8 cellular contexts compared by ENCODE assay signal in genomic region chr2:27051902-27052645, GRCh38. TPM values are rescaled to one million over a fixed set of nuclear protein-coding genes. Genes with fewer than 3 reads are reported as not detected.
DNase-seq lines count a peak whose midpoint lies in the region; ATAC-seq and TF ChIP-seq lines count a peak whose summit lies in the region.

No MANE protein-coding gene starts in this region.

- H2AFZ ChIP-seq in HCT116 (ENCODE audit: low read depth, low read length, poor library complexity, severe bottlenecking) (no peak overlapping the region), neuronal stem cell (ENCODE audit: low read length) (peak overlapping the region; percentile 92)

- intact Hi-C loops in HCT116 (cut with micrococcal nuclease), result no loop called here
- intact Hi-C loops in activated CD8-positive, alpha-beta T cell treated with anti-CD3 and anti-CD28 coated beads for 36 hours (cut with micrococcal nuclease), result no loop called here

- no peaks in the 10 kb centered on the region for H3K27me3 ChIP-seq in HCT116 (ENCODE audit: insufficient read depth, low read length)
- no peaks in the 10 kb centered on the region for H3K27me3 ChIP-seq in neuronal stem cell (ENCODE audit: control insufficient read depth in 3 of 3, insufficient read depth in 3 of 3, low read depth in 1 of 3, low read length in 3 of 3)

- DNase-seq in AG09309 (ENCODE audit: low read depth) (no peak), HCT116 (ENCODE audit: low read depth, low spot score) (no peak), fibroblast of the aortic adventitia (ENCODE audit: low read depth) (no peak), neuronal stem cell (ENCODE audit: low spot score) (no peak), T1000 (lab: John Stamatoyannopoulos, UW) (no peak), SK-N-DZ (ENCODE audit: low spot score) (no peak)
- peak; percentile 18 for DNase-seq in activated CD8-positive, alpha-beta T cell treated with anti-CD3 and anti-CD28 coated beads for 36 hours

- peaks cover 9% of the 10 kb centered on the region for H3K36me3 Mint-ChIP-seq in activated CD8-positive, alpha-beta T cell treated with anti-CD3 and anti-CD28 coated beads for 36 hours (ENCODE audit: low read depth)

- H3K4ac ChIP-seq in neuronal stem cell (ENCODE audit: low read length), result peak overlapping the region; percentile 70

- H3K18ac ChIP-seq in neuronal stem cell (ENCODE audit: low read length), result peak overlapping the region; percentile 94

- H2BK15ac ChIP-seq in neuronal stem cell (ENCODE audit: low read length), result peak overlapping the region; percentile 22

- H3K36me3 ChIP-seq in HCT116 (ENCODE audit: control insufficient read depth in 1 of 2, insufficient read depth in 2 of 2, low read length in 2 of 2) (peaks cover 8 to 14% of the 10 kb centered on the region in 2 experiments; a peak in 2 of 4 replicates), neuronal stem cell (replicated peaks in 1 of 2; ENCODE audit: control insufficient read depth in 2 of 2, insufficient read depth in 2 of 2, low read length in 2 of 2) (peaks cover 35 to 44% of the 10 kb centered on the region in 2 donors)

- no peak overlapping the region for H3K14ac ChIP-seq in neuronal stem cell (ENCODE audit: low read length)

- H3K4me2 ChIP-seq in HCT116 (ENCODE audit: low read length), result peak overlapping the region; percentile 100
- peak overlapping the region; percentile 80 for H3K4me2 ChIP-seq in neuronal stem cell (ENCODE audit: insufficient read depth, low read length, poor library complexity, severe bottlenecking)

- peaks cover 6% of the 10 kb centered on the region for H3K79me1 ChIP-seq in neuronal stem cell (ENCODE audit: low read depth, low read length)

- RAD21 ChIA-PET in HCT116 (lab: Charles Lee; ENCODE audit: low non-redundant PET in 1 of 2, low total read pairs in 2 of 2, uncharacterized antibody in 2 of 2, unreplicated experiment in 2 of 2), result interaction anchor here in 1 of 2 experiments (2.1 kb wide), 1 partner anchor 90 kb away, joined by 7 read pairs; no protein-coding TSS in a partner anchor

- H3K4me1 ChIP-seq in HCT116 (ENCODE audit: control insufficient read depth in 1 of 2, insufficient read depth in 2 of 2, low read length in 2 of 2), result peaks cover 11 to 25% of the 10 kb centered on the region in 2 experiments
- H3K4me1 ChIP-seq in neuronal stem cell (ENCODE audit: control insufficient read depth in 2 of 2, insufficient read depth in 1 of 2, low read depth in 1 of 2, low read length in 2 of 2), result peaks cover 5 to 7% of the 10 kb centered on the region in 2 donors

- peak overlapping the region; percentile 69 for H3K27ac ChIP-seq in HCT116 (ENCODE audit: low read depth, low read length)
- no peak overlapping the region for H3K27ac ChIP-seq in neuronal stem cell (replicated peaks; ENCODE audit: low read length)

- no peak; the same call in 1 of the 2 replicates for ATAC-seq in HCT116
- no peak for ATAC-seq in activated CD8-positive, alpha-beta T cell treated with anti-CD3 and anti-CD28 coated beads for 36 hours
- no peak for ATAC-seq in activated CD4-positive, CD25-positive, alpha-beta regulatory T cell treated with anti-CD3 and anti-CD28 coated beads, Interleukin-2, amount 50 U/mL, for 24 hours

- no CpG with 5 or more reads among the region's 24 CpGs for WGBS in neuronal stem cell (ENCODE audit: extremely low coverage in 2 of 2, insufficient read length in 2 of 2, insufficient replicate concordance in 1 of 2), 2 donors

- BruUV-seq in HCT116 (replicated peaks; lab: Mats Ljungman, UMichigan), result no TSS peak

- peak overlapping the region; percentile 98 for H3K4me3 ChIP-seq in AG09309 (ENCODE audit: control insufficient read depth, low read depth, low read length)
- H3K4me3 ChIP-seq in HCT116 (replicated peaks in 1 of 2; ENCODE audit: low read depth in 1 of 2, low read length in 2 of 2), result peak overlapping the region; percentile 88 to 94
- H3K4me3 ChIP-seq in fibroblast of the aortic adventitia (ENCODE audit: low read depth, low read length), result peak overlapping the region; percentile 87
- peak overlapping the region; percentile 82 to 95 for H3K4me3 ChIP-seq in neuronal stem cell (ENCODE audit: low read length in 2 of 2)

- no peaks in the 10 kb centered on the region for H4K20me1 ChIP-seq in HCT116 (ENCODE audit: insufficient read depth)

- no peaks in the 10 kb centered on the region for H3K9me2 ChIP-seq in HCT116 (ENCODE audit: insufficient read depth)

- no peak for TF ChIP-seq RAD21 in HCT116 (IDR thresholded peaks at IDR 0.05; ENCODE audit: low read depth)

- H3K9ac ChIP-seq in HCT116 (ENCODE audit: low read length) (peak overlapping the region; percentile 74), neuronal stem cell (ENCODE audit: low read depth, low read length, poor library complexity) (peak overlapping the region; percentile 95)

- CTCF ChIA-PET in HCT116 (lab: Charles Lee), result interaction anchor here (0.6 to 2.3 kb wide), 5 partner anchors 19 to 251 kb away, joined by 3 to 21 read pairs (median 3); partner anchors contain the start of gene OST4
- CTCF ChIA-PET in activated CD8-positive, alpha-beta T cell treated with anti-CD3 and anti-CD28 coated beads for 36 hours (lab: Charles Lee), result interaction anchor here (0.9 to 4.3 kb wide), 10 partner anchors 9 to 206 kb away, joined by 3 to 32 read pairs (median 6); partner anchors contain the start of genes KHK and OST4

- peaks cover 20% of the 10 kb centered on the region for H3K4me1 Mint-ChIP-seq in activated CD8-positive, alpha-beta T cell treated with anti-CD3 and anti-CD28 coated beads for 36 hours (ENCODE audit: low read depth)

- H4K91ac ChIP-seq in neuronal stem cell (ENCODE audit: low read depth, low read length, poor library complexity), result no peak overlapping the region

- peaks cover 6% of the 10 kb centered on the region for H3K27me3 Mint-ChIP-seq in activated CD8-positive, alpha-beta T cell treated with anti-CD3 and anti-CD28 coated beads for 36 hours

- no peaks in the 10 kb centered on the region for H3K9me3 Mint-ChIP-seq in activated CD8-positive, alpha-beta T cell treated with anti-CD3 and anti-CD28 coated beads for 36 hours

- peak overlapping the region; percentile 70 for H3K27ac Mint-ChIP-seq in activated CD8-positive, alpha-beta T cell treated with anti-CD3 and anti-CD28 coated beads for 36 hours

- H2BK12ac ChIP-seq in neuronal stem cell (ENCODE audit: low read length), result no peak overlapping the region

- H3K23ac ChIP-seq in neuronal stem cell (ENCODE audit: low read depth, low read length, poor library complexity), result peak overlapping the region; percentile 70

- H3K79me2 ChIP-seq in HCT116 (ENCODE audit: insufficient read depth, low read length), result no peaks in the 10 kb centered on the region

- H2BK120ac ChIP-seq in neuronal stem cell (ENCODE audit: low read depth, low read length), result no peak overlapping the region

- no peak overlapping the region for H4K8ac ChIP-seq in neuronal stem cell (ENCODE audit: low read depth, low read length)

- peak overlapping the region; percentile 67 for H2AK5ac ChIP-seq in neuronal stem cell (ENCODE audit: low read depth, low read length)

- POLR2A ChIA-PET in HCT116 (lab: Charles Lee), result interaction anchor here (1.0 kb wide), 1 partner anchor 19 kb away, joined by 5 read pairs; the partner anchor contains the start of gene OST4
- POLR2A ChIA-PET in activated CD8-positive, alpha-beta T cell treated with anti-CD3 and anti-CD28 coated beads for 36 hours (lab: Charles Lee), result interaction anchor here (1.3 to 3.6 kb wide), 9 partner anchors 10 to 138 kb away, joined by 3 to 26 read pairs (median 8); partner anchors contain the start of genes OST4 and TMEM214

- TF ChIP-seq CTCF in AG09309 (IDR thresholded peaks at IDR 0.05; ENCODE audit: control insufficient read depth, insufficient read depth, low read depth, low read length, missing control alignments) (no peak), HCT116 (IDR thresholded peaks at IDR 0.05 in 2 of 3, conservative IDR thresholded peaks at IDR 0.05 in 1 of 3; ENCODE audit: borderline replicate concordance in 1 of 3, insufficient read depth in 1 of 3, low read depth in 2 of 3, low read length in 2 of 3) (no peak), fibroblast of the aortic adventitia (IDR thresholded peaks at IDR 0.05; ENCODE audit: insufficient read depth, low read length) (no peak)
- TF ChIP-seq CTCF in activated CD8-positive, alpha-beta T cell treated with anti-CD3 and anti-CD28 coated beads for 36 hours (IDR thresholded peaks at IDR 0.05), result no peak

- TF ChIP-seq POLR2A in HCT116 (IDR thresholded peaks at IDR 0.05; ENCODE audit: borderline replicate concordance, extremely low read depth, insufficient read depth, insufficient read length), result no peak

- H3K9me3 ChIP-seq in HCT116 (ENCODE audit: control insufficient read depth in 1 of 2, insufficient read depth in 1 of 2, low read depth in 1 of 2, low read length in 2 of 2), result no peaks in the 10 kb centered on the region
- no peaks in the 10 kb centered on the region for H3K9me3 ChIP-seq in neuronal stem cell (replicated peaks in 1 of 2; ENCODE audit: control insufficient read depth in 2 of 2, insufficient read depth in 1 of 2, low read depth in 1 of 2, low read length in 2 of 2)

- H3K4me3 Mint-ChIP-seq in activated CD8-positive, alpha-beta T cell treated with anti-CD3 and anti-CD28 coated beads for 36 hours, result peak overlapping the region; percentile 90

- H2BK5ac ChIP-seq in neuronal stem cell (ENCODE audit: low read length), result peak overlapping the region; percentile 14

RNA-seq across cellular contexts. Expression of gene AGBL5, which starts 0.6 kb away (rescaled TPM):
- total RNA-seq in HCT116 (2021; ENCODE audit: unreplicated experiment) (40.0 TPM), fibroblast of the aortic adventitia (ENCODE audit: low replicate concordance) (17.5 and 25.3 TPM in 2 replicates)
- polyA plus RNA-seq in HCT116 (2012), result 27.0 and 35.6 TPM in 2 replicates
- total RNA-seq in activated CD8-positive, alpha-beta T cell treated with anti-CD3 and anti-CD28 coated beads for 36 hours, result 10 to 100 TPM; 12.2 to 16.4 TPM
- polyA plus RNA-seq in neuronal stem cell (2013, experiment 1 of 2), result 79.9 TPM
- polyA plus RNA-seq in neuronal stem cell (2013, experiment 2 of 2), result 78.2 TPM
- 34.5 and 36.8 TPM in 2 replicates for polyA plus RNA-seq in SK-N-DZ (2014; cell fraction: cytosol; rRNA removed)
- 24.5 and 33.6 TPM in 2 replicates for polyA plus RNA-seq in SK-N-DZ (2014; cell fraction: nucleus; rRNA removed)

RNA-seq across cellular contexts. Expression of gene TMEM214, which starts 19.3 kb away (rescaled TPM):
- 69.8 TPM for total RNA-seq in HCT116 (2021; ENCODE audit: unreplicated experiment)
- 59.0 and 66.6 TPM in 2 replicates for polyA plus RNA-seq in HCT116 (2012)
- total RNA-seq in activated CD8-positive, alpha-beta T cell treated with anti-CD3 and anti-CD28 coated beads for 36 hours, result 10 to 100 TPM; 54.1 to 58.9 TPM
- total RNA-seq in fibroblast of the aortic adventitia (ENCODE audit: low replicate concordance), result 10.3 and 71.6 TPM in 2 replicates
- polyA plus RNA-seq in neuronal stem cell (2013, experiment 1 of 2), result 21.6 TPM
- polyA plus RNA-seq in neuronal stem cell (2013, experiment 2 of 2), result 22.1 TPM
- polyA plus RNA-seq in SK-N-DZ (2014; cell fraction: cytosol; rRNA removed), result 16.1 and 16.3 TPM in 2 replicates
- 40.5 and 66.8 TPM in 2 replicates for polyA plus RNA-seq in SK-N-DZ (2014; cell fraction: nucleus; rRNA removed)

RNA-seq across cellular contexts. Expression of gene OST4, which starts 19.4 kb away (rescaled TPM):
- total RNA-seq in HCT116 (2021; ENCODE audit: unreplicated experiment) (187 TPM), fibroblast of the aortic adventitia (ENCODE audit: low replicate concordance) (36.5 and 300 TPM in 2 replicates)
- polyA plus RNA-seq in HCT116 (2012), result 262 and 288 TPM in 2 replicates
- total RNA-seq in activated CD8-positive, alpha-beta T cell treated with anti-CD3 and anti-CD28 coated beads for 36 hours, result 100 to 1,000 TPM; 257 to 262 TPM
- polyA plus RNA-seq in neuronal stem cell (2013, experiment 1 of 2), result 668 TPM
- polyA plus RNA-seq in neuronal stem cell (2013, experiment 2 of 2), result 664 TPM
- 168 and 322 TPM in 2 replicates for polyA plus RNA-seq in SK-N-DZ (2014; cell fraction: cytosol; rRNA removed)
- polyA plus RNA-seq in SK-N-DZ (2014; cell fraction: nucleus; rRNA removed), result 122 and 126 TPM in 2 replicates

RNA-seq across cellular contexts. Expression of gene EMILIN1, which starts 26.3 kb away (rescaled TPM):
- total RNA-seq in HCT116 (2021; ENCODE audit: unreplicated experiment) (0.59 TPM), fibroblast of the aortic adventitia (ENCODE audit: low replicate concordance) (81.3 and 153 TPM in 2 replicates)
- 0.20 and 0.21 TPM in 2 replicates for polyA plus RNA-seq in HCT116 (2012)
- total RNA-seq in activated CD8-positive, alpha-beta T cell treated with anti-CD3 and anti-CD28 coated beads for 36 hours, result under 1 TPM; 0.61 to 0.63 TPM
- polyA plus RNA-seq in neuronal stem cell (2013, experiment 1 of 2), result 3.0 TPM
- polyA plus RNA-seq in neuronal stem cell (2013, experiment 2 of 2), result 2.9 TPM
- 17.8 and 47.2 TPM in 2 replicates for polyA plus RNA-seq in SK-N-DZ (2014; cell fraction: cytosol; rRNA removed)
- 56.5 and 59.9 TPM in 2 replicates for polyA plus RNA-seq in SK-N-DZ (2014; cell fraction: nucleus; rRNA removed)

RNA-seq across cellular contexts. Expression of gene KHK, which starts 34.5 kb away (rescaled TPM):
- total RNA-seq in HCT116 (2021; ENCODE audit: unreplicated experiment) (6.7 TPM), fibroblast of the aortic adventitia (ENCODE audit: low replicate concordance) (1.7 and 2.3 TPM in 2 replicates)
- polyA plus RNA-seq in HCT116 (2012), result 4.4 and 4.8 TPM in 2 replicates
- total RNA-seq in activated CD8-positive, alpha-beta T cell treated with anti-CD3 and anti-CD28 coated beads for 36 hours, result 1 to 10 TPM; 6.7 to 9.5 TPM
- polyA plus RNA-seq in neuronal stem cell (2013, experiment 1 of 2), result 3.8 TPM
- 3.7 TPM for polyA plus RNA-seq in neuronal stem cell (2013, experiment 2 of 2)
- 4.9 and 7.8 TPM in 2 replicates for polyA plus RNA-seq in SK-N-DZ (2014; cell fraction: cytosol; rRNA removed)
- polyA plus RNA-seq in SK-N-DZ (2014; cell fraction: nucleus; rRNA removed), result 6.1 and 12.6 TPM in 2 replicates
